7 cellular contexts compared by ENCODE assay signal in genomic region chr1:224340711-224341384, GRCh38. TPM values are rescaled to one million over a fixed set of nuclear protein-coding genes. Genes with fewer than 3 reads are reported as not detected.
DNase-seq lines count a peak whose midpoint lies in the region; ATAC-seq and TF ChIP-seq lines count a peak whose summit lies in the region.

No MANE protein-coding gene starts in this region.

- intact Hi-C loops in psoas muscle (cut with DNase I) = no loop called here

- H3K36me3 ChIP-seq in psoas muscle (ENCODE audit: insufficient read depth in 1 of 2, low read depth in 1 of 2) = no peaks in the 10 kb centered on the region

- H3K9me3 ChIP-seq in psoas muscle = peaks cover 17% of the 10 kb centered on the region

- ATAC-seq in GM19324 (IDR thresholded peaks at IDR 0.05; ENCODE audit: low FRiP score, unreplicated experiment) (peak; percentile 79), psoas muscle (peak in 3 of 4 donors; percentile 49 to 67 (median 56))

- H3K27me3 Mint-ChIP-seq in glutamatergic neuron (ENCODE audit: unreplicated experiment) = peaks cover 2% of the 10 kb centered on the region

- peaks cover 8% of the 10 kb centered on the region for H3K9me3 Mint-ChIP-seq in glutamatergic neuron (ENCODE audit: unreplicated experiment)

- peak overlapping the region; percentile 77 for H3K4me3 Mint-ChIP-seq in glutamatergic neuron (ENCODE audit: unreplicated experiment)

- peak overlapping the region; percentile 84 for H3K27ac Mint-ChIP-seq in glutamatergic neuron (ENCODE audit: unreplicated experiment)

- H3K4me1 ChIP-seq in psoas muscle = no peaks in the 10 kb centered on the region

- TF ChIP-seq CTCF in HL-60 (IDR thresholded peaks at IDR 0.05; ENCODE audit: insufficient read depth, low read length) = no peak
- TF ChIP-seq CTCF in glutamatergic neuron (IDR thresholded peaks at IDR 0.05; ENCODE audit: partially characterized antibody, unreplicated experiment) = no peak
- no peak for TF ChIP-seq CTCF in psoas muscle (IDR thresholded peaks at IDR 0.05)

- peak in 1 of 2 experiments; percentile 39 for DNase-seq in HL-60 (ENCODE audit: low read depth in 1 of 2, low spot score in 1 of 2)
- DNase-seq in activated T-cell treated with anti-CD3 and anti-CD28 coated beads, Interleukin-2, amount 50 U/mL, for 48 hours = peak; percentile 40 to 46
- DNase-seq in glutamatergic neuron = peak; percentile 75
- no peak for DNase-seq in psoas muscle
- no peak for DNase-seq in SW 1271 (lab: John Stamatoyannopoulos, UW)
- no peak for DNase-seq in NAMALWA (ENCODE audit: low spot score)

- H3K4me1 Mint-ChIP-seq in glutamatergic neuron (ENCODE audit: low read depth, unreplicated experiment) = peaks cover 3% of the 10 kb centered on the region

- H3K27ac ChIP-seq in HL-60 (replicated peaks) (no peak overlapping the region; the same call in 1 of the 2 replicates), psoas muscle (no peak overlapping the region)

- H3K4me3 ChIP-seq in HL-60 (replicated peaks; ENCODE audit: insufficient read depth, low read length) (peak overlapping the region; percentile 44), psoas muscle (peak overlapping the region; percentile 72)

- WGBS in psoas muscle, 3 donors = 7% methylated on average over 25 to 31 of the region's 31 CpGs

- H3K27me3 ChIP-seq in HL-60 (ENCODE audit: insufficient read depth, poor library complexity, severe bottlenecking) (no peaks in the 10 kb centered on the region), psoas muscle (ENCODE audit: insufficient read depth in 3 of 3, low read length in 2 of 3) (peaks cover 0 to 4% (median 3%) of the 10 kb centered on the region in 3 donors)

- peaks cover 7% of the 10 kb centered on the region for H3K36me3 Mint-ChIP-seq in glutamatergic neuron (ENCODE audit: unreplicated experiment)

RNA-seq across cellular contexts. Expression of gene NVL, which starts 10.9 kb away (rescaled TPM):
- total RNA-seq in glutamatergic neuron (ENCODE audit: unreplicated experiment) (36.9 TPM), psoas muscle (10 to 100 TPM in 1 of 4 donors, 1 to 10 TPM in 3; 6.3 to 11.0 (median 8.1) TPM)
- polyA plus RNA-seq in psoas muscle = 1 to 10 TPM; 7.0 to 10.0 (median 8.2) TPM

RNA-seq across cellular contexts. Expression of gene CNIH4, which starts 15.8 kb away (rescaled TPM):
- total RNA-seq in glutamatergic neuron (ENCODE audit: unreplicated experiment) (85.5 TPM), psoas muscle (10 to 100 TPM; 29.7 to 38.4 (median 34.3) TPM)
- 100 to 1,000 TPM in 1 of 3 donors, 10 to 100 TPM in 2; 42.5 to 103 (median 48.2) TPM for polyA plus RNA-seq in psoas muscle

Comparison
In these comparisons a context has a peak if more than half of its experiments do, and no peak if none do; other contexts are left out.
1. DNase-seq: peak in activated T-cell treated with anti-CD3 and anti-CD28 coated beads, Interleukin-2, amount 50 U/mL, for 48 hours (2 of 2) and glutamatergic neuron (single experiment); none in psoas muscle (0 of 2), SW 1271 (0 of 2) and NAMALWA (single experiment).